In genomic region chr17:72916991-72917390, GRCh38 we compare ENCODE assay signal across 16 cellular contexts.
"Had no signal": no experiment of that assay in that cellular context is flagged by ENCODE, and none has a peak within 500 bp of the region (broad histone marks: within the 10 kb centered on the region; RNA-seq: fewer than 3 reads in every experiment).

No MANE protein-coding gene starts in this region.

- DNase-seq: activated CD4-positive, alpha-beta T cell treated with anti-CD3 and anti-CD28 coated beads for 36 hours; activated CD4-positive, alpha-beta T cell treated with anti-CD3 and anti-CD28 coated beads, Interleukin-2, amount 50 U/mL, for 48 hours; activated gamma-delta T cell treated with Interleukin-2 at 50 U/mL for 16 hours; adrenal gland; dermis blood vessel endothelial cell; gastrocnemius medialis; heart left ventricle; left lung; mammary epithelial cell; midbrain had no signal

- H3K36me3 ChIP-seq: adrenal gland, cardiac muscle cell, gastrocnemius medialis, left lung, prostate gland, right atrium auricular region, vagina had no signal

- H3K9me3 ChIP-seq: adrenal gland, gastrocnemius medialis, heart left ventricle, left lung, prostate gland, right atrium auricular region, tibial nerve, vagina had no signal

- H3K4me3 ChIP-seq: adrenal gland, cardiac muscle cell, gastrocnemius medialis, heart left ventricle, left lung, prostate gland, right atrium auricular region, tibial nerve, vagina had no signal

- H3K4me1 ChIP-seq: adrenal gland, gastrocnemius medialis, left lung, prostate gland, right atrium auricular region, tibial nerve, vagina had no signal

- H3K27me3 ChIP-seq: adrenal gland, cardiac muscle cell, gastrocnemius medialis, heart left ventricle, left lung, right atrium auricular region, tibial nerve, vagina had no signal

- H3K27ac ChIP-seq: adrenal gland, cardiac muscle cell, epithelial cell of prostate, gastrocnemius medialis, heart left ventricle, left lung, prostate gland, right atrium auricular region, tibial nerve, vagina had no signal
